In genomic region chr4:127965803-127966175, GRCh38 we compare ENCODE assay signal across 8 cellular contexts. TPM values are rescaled to one million over a fixed set of nuclear protein-coding genes. Genes with fewer than 3 reads are reported as not detected.
A peak's percentile ranks its signal among the peaks of the same experiment; 100 is the strongest.
DNase-seq lines count a peak whose midpoint lies in the region; ATAC-seq, FAIRE-seq and TF ChIP-seq lines count a peak whose summit lies in the region.

No MANE protein-coding gene starts in this region.

- H3K27me3 ChIP-seq in BLaER1 treated with 17β-estradiol and CSF1 and Interleukin-3, amounts not matched to agents 10 nM and 100 nM = no peaks in the 10 kb centered on the region
- H3K27me3 ChIP-seq in tibial nerve = no peaks in the 10 kb centered on the region

- no peaks in the 10 kb centered on the region for H3K27me3 Mint-ChIP-seq in activated T-helper 17 cell treated with anti-CD3 and anti-CD28 coated beads, Interleukin-2, amount 50 U/mL, for 72 hours
- H3K27me3 Mint-ChIP-seq in osteocyte (ENCODE audit: unreplicated experiment) = no peaks in the 10 kb centered on the region

- DNase-seq in GM19239 (ENCODE audit: insufficient read length, low spot score) (peak; percentile 25), OCI-M1 (lab: John Stamatoyannopoulos, UW) (peak; percentile 63), fibroblast of the aortic adventitia (ENCODE audit: low read depth) (peak; percentile 16), osteocyte (ENCODE audit: extremely low spot score, unreplicated experiment) (no peak), tibial nerve (ENCODE audit: low spot score in 2 of 2) (peak in 1 of 2 donors; percentile 23)

- H3K9me3 ChIP-seq in BLaER1 treated with 17β-estradiol and CSF1 and Interleukin-3, amounts not matched to agents 10 nM and 100 nM (replicated peaks in 1 of 11) = no peaks in the 10 kb centered on the region; a peak in 1 of 22 replicates
- no peaks in the 10 kb centered on the region for H3K9me3 ChIP-seq in tibial nerve

- H3K27ac Mint-ChIP-seq in activated T-helper 17 cell treated with anti-CD3 and anti-CD28 coated beads, Interleukin-2, amount 50 U/mL, for 72 hours = peak overlapping the region; percentile 90
- peak overlapping the region; percentile 97 for H3K27ac Mint-ChIP-seq in osteocyte (ENCODE audit: unreplicated experiment)

- H3K4me3 Mint-ChIP-seq in activated T-helper 17 cell treated with anti-CD3 and anti-CD28 coated beads, Interleukin-2, amount 50 U/mL, for 72 hours = peak overlapping the region; percentile 97
- H3K4me3 Mint-ChIP-seq in osteocyte (ENCODE audit: unreplicated experiment) = peak overlapping the region; percentile 95

- WGBS in tibial nerve, 2 donors = 1 to 2% methylated on average over 14 to 15 of the region's 15 CpGs

- peaks cover 24 to 46% (median 34%) of the 10 kb centered on the region in 10 experiments for H3K4me1 ChIP-seq in BLaER1 treated with 17β-estradiol and CSF1 and Interleukin-3, amounts not matched to agents 10 nM and 100 nM
- H3K4me1 ChIP-seq in tibial nerve = peaks cover 0 to 23% (median 3%) of the 10 kb centered on the region in 4 donors

- peak overlapping the region; percentile 82 to 91 (median 88) for H3K27ac ChIP-seq in BLaER1 treated with 17β-estradiol and CSF1 and Interleukin-3, amounts not matched to agents 10 nM and 100 nM
- H3K27ac ChIP-seq in tibial nerve = peak overlapping the region; percentile 81 to 96 (median 94)

- peaks cover 0 to 29% (median 12%) of the 10 kb centered on the region in 11 experiments; a peak in 13 of 22 replicates for H3K36me3 ChIP-seq in BLaER1 treated with 17β-estradiol and CSF1 and Interleukin-3, amounts not matched to agents 10 nM and 100 nM
- peaks cover 0 to 6% (median 0%) of the 10 kb centered on the region in 3 donors for H3K36me3 ChIP-seq in tibial nerve

- peak; percentile 64 for FAIRE-seq in GM19239 (lab: Jason Lieb, UNC)

- no peak for TF ChIP-seq EP300 in tibial nerve (IDR thresholded peaks at IDR 0.05)

- no peak for TF ChIP-seq CTCF in fibroblast of the aortic adventitia (IDR thresholded peaks at IDR 0.05; ENCODE audit: insufficient read depth, low read length)
- no peak for TF ChIP-seq CTCF in osteocyte (IDR thresholded peaks at IDR 0.05)
- no peak for TF ChIP-seq CTCF in tibial nerve (IDR thresholded peaks at IDR 0.05)

- H4K20me1 ChIP-seq in BLaER1 treated with 17β-estradiol and CSF1 and Interleukin-3, amounts not matched to agents 10 nM and 100 nM = peaks cover 0 to 72% (median 17%) of the 10 kb centered on the region in 11 experiments; a peak in 13 of 22 replicates

- no peak for TF ChIP-seq POLR2A in tibial nerve (IDR thresholded peaks at IDR 0.05)

- H3K9me3 Mint-ChIP-seq in activated T-helper 17 cell treated with anti-CD3 and anti-CD28 coated beads, Interleukin-2, amount 50 U/mL, for 72 hours = no peaks in the 10 kb centered on the region
- no peaks in the 10 kb centered on the region for H3K9me3 Mint-ChIP-seq in osteocyte (ENCODE audit: unreplicated experiment)

- peak overlapping the region; percentile 83 to 94 (median 91) for H3K9ac ChIP-seq in BLaER1 treated with 17β-estradiol and CSF1 and Interleukin-3, amounts not matched to agents 10 nM and 100 nM

- H3K4me3 ChIP-seq in BLaER1 treated with 17β-estradiol and CSF1 and Interleukin-3, amounts not matched to agents 10 nM and 100 nM = peak overlapping the region; percentile 81 to 98 (median 87)
- H3K4me3 ChIP-seq in fibroblast of the aortic adventitia (ENCODE audit: low read depth, low read length) (peak overlapping the region; percentile 98), tibial nerve (peak overlapping the region; percentile 86 to 99 (median 94))

- ATAC-seq in HG03439 (IDR thresholded peaks at IDR 0.05; ENCODE audit: unreplicated experiment) = peak; percentile 36
- ATAC-seq in activated T-helper 17 cell treated with anti-CD3 and anti-CD28 coated beads, Interleukin-2, amount 50 U/mL, for 72 hours (replicated peaks) = peak; percentile 51

- peaks cover 50% of the 10 kb centered on the region for H3K36me3 Mint-ChIP-seq in activated T-helper 17 cell treated with anti-CD3 and anti-CD28 coated beads, Interleukin-2, amount 50 U/mL, for 72 hours (ENCODE audit: low read depth)
- H3K36me3 Mint-ChIP-seq in osteocyte (ENCODE audit: unreplicated experiment) = no peaks in the 10 kb centered on the region

- peaks cover 22% of the 10 kb centered on the region for H3K4me1 Mint-ChIP-seq in activated T-helper 17 cell treated with anti-CD3 and anti-CD28 coated beads, Interleukin-2, amount 50 U/mL, for 72 hours
- H3K4me1 Mint-ChIP-seq in osteocyte (ENCODE audit: unreplicated experiment) = peaks cover 20% of the 10 kb centered on the region

- peak overlapping the region; percentile 72 to 96 (median 84) for H3K4me2 ChIP-seq in BLaER1 treated with 17β-estradiol and CSF1 and Interleukin-3, amounts not matched to agents 10 nM and 100 nM

RNA-seq across cellular contexts. Expression of gene ABHD18, which starts 0.6 kb away (rescaled TPM):
- total RNA-seq in activated T-helper 17 cell treated with anti-CD3 and anti-CD28 coated beads, Interleukin-2, amount 50 U/mL, for 72 hours = 10 to 100 TPM; 24.5 to 24.6 TPM
- total RNA-seq in fibroblast of the aortic adventitia (ENCODE audit: low replicate concordance) = 2.9 and 6.0 TPM in 2 replicates
- 9.5 and 14.9 TPM in 2 replicates for total RNA-seq in osteocyte
- 10 to 100 TPM in 2 of 4 donors, 1 to 10 TPM in 2; 8.0 to 17.7 (median 10.1) TPM for total RNA-seq in tibial nerve

RNA-seq across cellular contexts. Expression of gene MFSD8, which starts 0.8 kb away (rescaled TPM):
- 10 to 100 TPM; 19.4 to 22.9 TPM for total RNA-seq in activated T-helper 17 cell treated with anti-CD3 and anti-CD28 coated beads, Interleukin-2, amount 50 U/mL, for 72 hours
- 15.8 and 22.7 TPM in 2 replicates for total RNA-seq in fibroblast of the aortic adventitia (ENCODE audit: low replicate concordance)
- total RNA-seq in osteocyte = 16.5 and 22.2 TPM in 2 replicates
- total RNA-seq in tibial nerve = 10 to 100 TPM; 21.3 to 53.1 (median 31.5) TPM
